In the genomic region with DNA sequence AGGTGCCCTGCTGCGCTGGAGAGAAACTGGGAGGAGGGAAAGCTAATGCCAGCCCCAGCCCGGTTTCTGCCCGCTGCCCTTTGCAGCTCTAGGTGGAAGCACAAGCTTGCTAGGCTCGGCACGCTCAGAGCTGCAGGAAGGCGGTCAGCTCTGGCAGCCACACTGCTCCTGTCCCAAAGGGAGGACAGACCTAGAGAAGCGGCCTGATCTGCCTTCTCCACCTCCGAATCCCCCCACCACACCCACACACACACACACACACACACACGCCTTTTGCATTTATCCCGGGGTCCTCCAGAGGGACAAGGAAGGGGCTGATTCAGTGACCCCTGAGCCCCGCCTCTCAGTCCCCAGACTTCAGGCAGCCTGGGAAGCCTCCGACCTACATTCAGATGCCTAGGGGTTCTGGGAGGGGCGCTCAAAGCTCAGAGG, we compare ENCODE assay signal across 1 cellular context.
TF ChIP-seq lines count a peak whose summit lies in the region.

No MANE protein-coding gene starts in this region.

TF ChIP-seq in A549, 52 proteins besides CTCF, POLR2A, EP300 and RAD21 (continued from another document):
- TF ChIP-seq, protein P1, sequence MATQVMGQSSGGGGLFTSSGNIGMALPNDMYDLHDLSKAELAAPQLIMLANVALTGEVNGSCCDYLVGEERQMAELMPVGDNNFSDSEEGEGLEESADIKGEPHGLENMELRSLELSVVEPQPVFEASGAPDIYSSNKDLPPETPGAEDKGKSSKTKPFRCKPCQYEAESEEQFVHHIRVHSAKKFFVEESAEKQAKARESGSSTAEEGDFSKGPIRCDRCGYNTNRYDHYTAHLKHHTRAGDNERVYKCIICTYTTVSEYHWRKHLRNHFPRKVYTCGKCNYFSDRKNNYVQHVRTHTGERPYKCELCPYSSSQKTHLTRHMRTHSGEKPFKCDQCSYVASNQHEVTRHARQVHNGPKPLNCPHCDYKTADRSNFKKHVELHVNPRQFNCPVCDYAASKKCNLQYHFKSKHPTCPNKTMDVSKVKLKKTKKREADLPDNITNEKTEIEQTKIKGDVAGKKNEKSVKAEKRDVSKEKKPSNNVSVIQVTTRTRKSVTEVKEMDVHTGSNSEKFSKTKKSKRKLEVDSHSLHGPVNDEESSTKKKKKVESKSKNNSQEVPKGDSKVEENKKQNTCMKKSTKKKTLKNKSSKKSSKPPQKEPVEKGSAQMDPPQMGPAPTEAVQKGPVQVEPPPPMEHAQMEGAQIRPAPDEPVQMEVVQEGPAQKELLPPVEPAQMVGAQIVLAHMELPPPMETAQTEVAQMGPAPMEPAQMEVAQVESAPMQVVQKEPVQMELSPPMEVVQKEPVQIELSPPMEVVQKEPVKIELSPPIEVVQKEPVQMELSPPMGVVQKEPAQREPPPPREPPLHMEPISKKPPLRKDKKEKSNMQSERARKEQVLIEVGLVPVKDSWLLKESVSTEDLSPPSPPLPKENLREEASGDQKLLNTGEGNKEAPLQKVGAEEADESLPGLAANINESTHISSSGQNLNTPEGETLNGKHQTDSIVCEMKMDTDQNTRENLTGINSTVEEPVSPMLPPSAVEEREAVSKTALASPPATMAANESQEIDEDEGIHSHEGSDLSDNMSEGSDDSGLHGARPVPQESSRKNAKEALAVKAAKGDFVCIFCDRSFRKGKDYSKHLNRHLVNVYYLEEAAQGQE (IDR thresholded peaks at IDR 0.05): no peak
- TF ChIP-seq MAFK (IDR thresholded peaks at IDR 0.05; ENCODE audit: partially characterized antibody): no peak
- TF ChIP-seq TP53 (CRISPR knock-in tag; IDR thresholded peaks at IDR 0.05): no peak
- TF ChIP-seq CBX8 (IDR thresholded peaks at IDR 0.05): no peak
- TF ChIP-seq MAZ (IDR thresholded peaks at IDR 0.05; ENCODE audit: borderline replicate concordance, low read depth, low read length): no peak
- no peak for TF ChIP-seq HEYL (CRISPR knock-in tag; IDR thresholded peaks at IDR 0.05)
- no peak for TF ChIP-seq ZFP36 (IDR thresholded peaks at IDR 0.05; ENCODE audit: borderline replicate concordance, partially characterized antibody)
